In genomic region chr4:74039065-74039763, GRCh38 we compare ENCODE assay signal across 8 cellular contexts. TPM values are rescaled to one million over a fixed set of nuclear protein-coding genes. Genes with fewer than 3 reads are reported as not detected.
DNase-seq lines count a peak whose midpoint lies in the region; ATAC-seq and TF ChIP-seq lines count a peak whose summit lies in the region.

No MANE protein-coding gene starts in this region.

- no peaks in the 10 kb centered on the region for H3K9me3 Mint-ChIP-seq in endodermal cell
- H3K9me3 Mint-ChIP-seq in naive B cell: peaks cover 0 to 2% (median 0%) of the 10 kb centered on the region in 7 donors

- no peaks in the 10 kb centered on the region for H3K36me3 Mint-ChIP-seq in endodermal cell (ENCODE audit: low read depth)
- no peaks in the 10 kb centered on the region for H3K36me3 Mint-ChIP-seq in naive B cell

- 35 to 39% methylated on average over 10 to 12 of the region's 12 CpGs for WGBS in endodermal cell (ENCODE audit: insufficient coverage in 1 of 2, insufficient read length in 1 of 2), 2 experiments

- peak overlapping the region; percentile 71 for H3K4me3 Mint-ChIP-seq in endodermal cell
- H3K4me3 Mint-ChIP-seq in naive B cell: peak overlapping the region; percentile 70 to 92 (median 84)

- no peak overlapping the region for H3K9ac ChIP-seq in endodermal cell (ENCODE audit: extremely low read depth, low read length, poor library complexity, severe bottlenecking)

- TF ChIP-seq CTCF in GM10266 (IDR thresholded peaks at IDR 0.05; ENCODE audit: control insufficient read depth, insufficient read depth, low read depth, missing control alignments) (no peak), endodermal cell (conservative IDR thresholded peaks at IDR 0.05) (no peak)

- H3K27ac Mint-ChIP-seq in endodermal cell (no peak overlapping the region), naive B cell (peak overlapping the region in 1 of 6 donors; percentile 42)

- H3K27me3 Mint-ChIP-seq in endodermal cell (ENCODE audit: insufficient read depth) (peaks cover 27% of the 10 kb centered on the region), naive B cell (peaks cover 37 to 59% (median 38%) of the 10 kb centered on the region in 3 donors)

- no peaks in the 10 kb centered on the region for H3K9me3 ChIP-seq in endodermal cell (ENCODE audit: control insufficient read depth, low read length)

- DNase-seq in GM10266 (ENCODE audit: extremely low spot score) (peak; percentile 30), OCI-M1 (lab: John Stamatoyannopoulos, UW) (peak; percentile 78), endodermal cell (peak; percentile 44), naive B cell (no peak), SKM-1 treated with dmso at 0.1 percent for 144 hours (lab: John Stamatoyannopoulos, UW; ENCODE audit: unreplicated experiment) (no peak), cortex of kidney (lab: John Stamatoyannopoulos, UW) (no peak)
- DNase-seq in NK-92 treated with Interleukin-12 subunit alpha and Interleukin-12 subunit beta, amount 100 ng/mL, for 24 hours (lab: John Stamatoyannopoulos, UW): no peak

- H3K4me1 ChIP-seq in endodermal cell (ENCODE audit: control insufficient read depth, insufficient read depth, low read length): peaks cover 6% of the 10 kb centered on the region

- H3K36me3 ChIP-seq in endodermal cell (ENCODE audit: control insufficient read depth, insufficient read depth, low read length): no peaks in the 10 kb centered on the region

- peak overlapping the region; percentile 75 for H3K4me3 ChIP-seq in endodermal cell (ENCODE audit: low read length)

- H3K27me3 ChIP-seq in endodermal cell (ENCODE audit: control insufficient read depth, insufficient read depth, low read length, poor library complexity, severe bottlenecking): peaks cover 22% of the 10 kb centered on the region

- H3K4me1 Mint-ChIP-seq in endodermal cell (peaks cover 23% of the 10 kb centered on the region), naive B cell (peaks cover 11 to 22% (median 21%) of the 10 kb centered on the region in 3 donors)

- peak; percentile 44 for ATAC-seq in GM21717 (IDR thresholded peaks at IDR 0.05; ENCODE audit: unreplicated experiment)
- ATAC-seq in naive B cell (ENCODE audit: low read depth in 2 of 2): peak in 1 of 2 donors; percentile 42

- H3K27ac ChIP-seq in endodermal cell (ENCODE audit: low read depth, low read length): no peak overlapping the region

RNA-seq across cellular contexts. Expression of gene CXCL3, which starts 0.7 kb away (rescaled TPM):
- 1 to 10 TPM; 2.9 TPM for total RNA-seq in endodermal cell
- 0.96 TPM for polyA plus RNA-seq in endodermal cell (2013, experiment 1 of 2)
- 0.66 TPM for polyA plus RNA-seq in endodermal cell (2013, experiment 2 of 2)
- polyA plus RNA-seq in naive B cell (ENCODE audit: low read depth in 6 of 6): not detected

RNA-seq across cellular contexts. Expression of gene CXCL5, which starts 40.7 kb away (rescaled TPM):
- total RNA-seq in endodermal cell: 10 to 100 TPM in 1 of 2 donors, under 1 TPM in 1; 0.73 to 10.7 TPM
- 0.32 TPM for polyA plus RNA-seq in endodermal cell (2013, experiment 1 of 2)
- 0.17 TPM for polyA plus RNA-seq in endodermal cell (2013, experiment 2 of 2)
- polyA plus RNA-seq in naive B cell (ENCODE audit: low read depth in 6 of 6): under 1 TPM in 5 of 6 donors, not detected in 1; 0.21 to 0.53 (median 0.35) TPM

RNA-seq across cellular contexts. Expression of gene PPBP, which starts 51.2 kb away (rescaled TPM):
- total RNA-seq in endodermal cell: not detected
- not detected for polyA plus RNA-seq in endodermal cell (2013, experiment 1 of 2)
- not detected for polyA plus RNA-seq in endodermal cell (2013, experiment 2 of 2)
- 100 to 1,000 TPM in 1 of 6 donors, 10 to 100 TPM in 5; 32.9 to 154 (median 84.7) TPM for polyA plus RNA-seq in naive B cell (ENCODE audit: low read depth in 6 of 6)

RNA-seq across cellular contexts. Expression of gene PF4, which starts 57.4 kb away (rescaled TPM):
- total RNA-seq in endodermal cell: 1 to 10 TPM in 1 of 2 donors, not detected in 1; 3.4 TPM
- polyA plus RNA-seq in endodermal cell (2013, experiment 1 of 2): not detected
- polyA plus RNA-seq in endodermal cell (2013, experiment 2 of 2): not detected
- polyA plus RNA-seq in naive B cell (ENCODE audit: low read depth in 6 of 6): 10 to 100 TPM; 10.2 to 78.8 (median 34.5) TPM

RNA-seq across cellular contexts. Expression of gene CXCL2, which starts 59.8 kb away (rescaled TPM):
- total RNA-seq in endodermal cell: 1 to 10 TPM in 1 of 2 donors, under 1 TPM in 1; 0.44 to 1.5 TPM
- 0.78 TPM for polyA plus RNA-seq in endodermal cell (2013, experiment 1 of 2)
- polyA plus RNA-seq in endodermal cell (2013, experiment 2 of 2): 0.58 TPM
- not detected for polyA plus RNA-seq in naive B cell (ENCODE audit: low read depth in 6 of 6)

Comparison
In these comparisons a context has a peak if more than half of its experiments do, and no peak if none do; other contexts are left out.
1. DNase-seq: peak in GM10266 (single experiment), OCI-M1 (single experiment) and endodermal cell (single experiment); none in naive B cell (single experiment), SKM-1 treated with dmso at 0.1 percent for 144 hours (single experiment), NK-92 treated with Interleukin-12 subunit alpha and Interleukin-12 subunit beta, amount 100 ng/mL, for 24 hours (single experiment) and cortex of kidney (single experiment).